ENCODE assay signal across 1 cellular context in genomic region chr14:102870994-102871831, GRCh38.
TF ChIP-seq lines count a peak whose summit lies in the region.

No MANE protein-coding gene starts in this region.

TF ChIP-seq in H1, 55 proteins besides CTCF, POLR2A, EP300 and RAD21 (continued from another document):
- TF ChIP-seq, protein P1, sequence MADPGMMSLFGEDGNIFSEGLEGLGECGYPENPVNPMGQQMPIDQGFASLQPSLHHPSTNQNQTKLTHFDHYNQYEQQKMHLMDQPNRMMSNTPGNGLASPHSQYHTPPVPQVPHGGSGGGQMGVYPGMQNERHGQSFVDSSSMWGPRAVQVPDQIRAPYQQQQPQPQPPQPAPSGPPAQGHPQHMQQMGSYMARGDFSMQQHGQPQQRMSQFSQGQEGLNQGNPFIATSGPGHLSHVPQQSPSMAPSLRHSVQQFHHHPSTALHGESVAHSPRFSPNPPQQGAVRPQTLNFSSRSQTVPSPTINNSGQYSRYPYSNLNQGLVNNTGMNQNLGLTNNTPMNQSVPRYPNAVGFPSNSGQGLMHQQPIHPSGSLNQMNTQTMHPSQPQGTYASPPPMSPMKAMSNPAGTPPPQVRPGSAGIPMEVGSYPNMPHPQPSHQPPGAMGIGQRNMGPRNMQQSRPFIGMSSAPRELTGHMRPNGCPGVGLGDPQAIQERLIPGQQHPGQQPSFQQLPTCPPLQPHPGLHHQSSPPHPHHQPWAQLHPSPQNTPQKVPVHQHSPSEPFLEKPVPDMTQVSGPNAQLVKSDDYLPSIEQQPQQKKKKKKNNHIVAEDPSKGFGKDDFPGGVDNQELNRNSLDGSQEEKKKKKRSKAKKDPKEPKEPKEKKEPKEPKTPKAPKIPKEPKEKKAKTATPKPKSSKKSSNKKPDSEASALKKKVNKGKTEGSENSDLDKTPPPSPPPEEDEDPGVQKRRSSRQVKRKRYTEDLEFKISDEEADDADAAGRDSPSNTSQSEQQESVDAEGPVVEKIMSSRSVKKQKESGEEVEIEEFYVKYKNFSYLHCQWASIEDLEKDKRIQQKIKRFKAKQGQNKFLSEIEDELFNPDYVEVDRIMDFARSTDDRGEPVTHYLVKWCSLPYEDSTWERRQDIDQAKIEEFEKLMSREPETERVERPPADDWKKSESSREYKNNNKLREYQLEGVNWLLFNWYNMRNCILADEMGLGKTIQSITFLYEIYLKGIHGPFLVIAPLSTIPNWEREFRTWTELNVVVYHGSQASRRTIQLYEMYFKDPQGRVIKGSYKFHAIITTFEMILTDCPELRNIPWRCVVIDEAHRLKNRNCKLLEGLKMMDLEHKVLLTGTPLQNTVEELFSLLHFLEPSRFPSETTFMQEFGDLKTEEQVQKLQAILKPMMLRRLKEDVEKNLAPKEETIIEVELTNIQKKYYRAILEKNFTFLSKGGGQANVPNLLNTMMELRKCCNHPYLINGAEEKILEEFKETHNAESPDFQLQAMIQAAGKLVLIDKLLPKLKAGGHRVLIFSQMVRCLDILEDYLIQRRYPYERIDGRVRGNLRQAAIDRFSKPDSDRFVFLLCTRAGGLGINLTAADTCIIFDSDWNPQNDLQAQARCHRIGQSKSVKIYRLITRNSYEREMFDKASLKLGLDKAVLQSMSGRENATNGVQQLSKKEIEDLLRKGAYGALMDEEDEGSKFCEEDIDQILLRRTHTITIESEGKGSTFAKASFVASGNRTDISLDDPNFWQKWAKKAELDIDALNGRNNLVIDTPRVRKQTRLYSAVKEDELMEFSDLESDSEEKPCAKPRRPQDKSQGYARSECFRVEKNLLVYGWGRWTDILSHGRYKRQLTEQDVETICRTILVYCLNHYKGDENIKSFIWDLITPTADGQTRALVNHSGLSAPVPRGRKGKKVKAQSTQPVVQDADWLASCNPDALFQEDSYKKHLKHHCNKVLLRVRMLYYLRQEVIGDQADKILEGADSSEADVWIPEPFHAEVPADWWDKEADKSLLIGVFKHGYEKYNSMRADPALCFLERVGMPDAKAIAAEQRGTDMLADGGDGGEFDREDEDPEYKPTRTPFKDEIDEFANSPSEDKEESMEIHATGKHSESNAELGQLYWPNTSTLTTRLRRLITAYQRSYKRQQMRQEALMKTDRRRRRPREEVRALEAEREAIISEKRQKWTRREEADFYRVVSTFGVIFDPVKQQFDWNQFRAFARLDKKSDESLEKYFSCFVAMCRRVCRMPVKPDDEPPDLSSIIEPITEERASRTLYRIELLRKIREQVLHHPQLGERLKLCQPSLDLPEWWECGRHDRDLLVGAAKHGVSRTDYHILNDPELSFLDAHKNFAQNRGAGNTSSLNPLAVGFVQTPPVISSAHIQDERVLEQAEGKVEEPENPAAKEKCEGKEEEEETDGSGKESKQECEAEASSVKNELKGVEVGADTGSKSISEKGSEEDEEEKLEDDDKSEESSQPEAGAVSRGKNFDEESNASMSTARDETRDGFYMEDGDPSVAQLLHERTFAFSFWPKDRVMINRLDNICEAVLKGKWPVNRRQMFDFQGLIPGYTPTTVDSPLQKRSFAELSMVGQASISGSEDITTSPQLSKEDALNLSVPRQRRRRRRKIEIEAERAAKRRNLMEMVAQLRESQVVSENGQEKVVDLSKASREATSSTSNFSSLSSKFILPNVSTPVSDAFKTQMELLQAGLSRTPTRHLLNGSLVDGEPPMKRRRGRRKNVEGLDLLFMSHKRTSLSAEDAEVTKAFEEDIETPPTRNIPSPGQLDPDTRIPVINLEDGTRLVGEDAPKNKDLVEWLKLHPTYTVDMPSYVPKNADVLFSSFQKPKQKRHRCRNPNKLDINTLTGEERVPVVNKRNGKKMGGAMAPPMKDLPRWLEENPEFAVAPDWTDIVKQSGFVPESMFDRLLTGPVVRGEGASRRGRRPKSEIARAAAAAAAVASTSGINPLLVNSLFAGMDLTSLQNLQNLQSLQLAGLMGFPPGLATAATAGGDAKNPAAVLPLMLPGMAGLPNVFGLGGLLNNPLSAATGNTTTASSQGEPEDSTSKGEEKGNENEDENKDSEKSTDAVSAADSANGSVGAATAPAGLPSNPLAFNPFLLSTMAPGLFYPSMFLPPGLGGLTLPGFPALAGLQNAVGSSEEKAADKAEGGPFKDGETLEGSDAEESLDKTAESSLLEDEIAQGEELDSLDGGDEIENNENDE (IDR thresholded peaks at IDR 0.05; ENCODE audit: insufficient replicate concordance, low read length), result no peak
- no peak for TF ChIP-seq GABPA (IDR thresholded peaks at IDR 0.05; ENCODE audit: borderline replicate concordance, insufficient read depth, low read length)
- no peak for TF ChIP-seq CBX8 (IDR thresholded peaks at IDR 0.05; ENCODE audit: borderline replicate concordance, low read depth, low read length)
- TF ChIP-seq POLR2AphosphoS5 (IDR thresholded peaks at IDR 0.05; ENCODE audit: low read depth, low read length), result no peak
- no peak for TF ChIP-seq HDAC6 (IDR thresholded peaks at IDR 0.05; ENCODE audit: low read depth, low read length)
- TF ChIP-seq EZH2 (IDR thresholded peaks at IDR 0.05; ENCODE audit: low read depth, low read length, severe bottlenecking), result no peak
- TF ChIP-seq E2F6 (IDR thresholded peaks at IDR 0.05), result no peak
- TF ChIP-seq CHD1 (IDR thresholded peaks at IDR 0.05; ENCODE audit: low read depth, low read length), result no peak
- no peak for TF ChIP-seq GTF2F1 (IDR thresholded peaks at IDR 0.05; ENCODE audit: borderline replicate concordance, low read depth, low read length)
